Comparison of ENCODE assay signal across 4 cellular contexts in the genomic region with DNA sequence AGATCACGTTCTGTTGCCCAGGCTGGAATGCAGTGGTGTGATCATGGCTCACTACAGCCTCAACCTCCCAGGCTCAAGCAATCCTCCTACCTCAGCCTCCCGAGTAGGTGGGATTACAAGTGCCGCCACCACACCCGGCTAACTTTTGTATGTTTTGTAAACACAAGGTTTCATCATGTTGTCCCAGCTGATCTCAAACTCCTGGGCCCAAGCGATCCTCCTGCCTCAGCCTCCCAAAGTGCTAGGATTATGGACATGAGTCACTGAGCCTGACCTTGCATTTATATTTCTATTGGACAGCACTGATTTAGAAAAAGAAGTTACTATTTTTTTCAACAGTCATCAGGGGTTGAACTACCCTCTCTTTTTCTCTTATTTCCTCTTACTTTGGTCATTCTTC. TPM values are rescaled to one million over a fixed set of nuclear protein-coding genes. Genes with fewer than 3 reads are reported as not detected.
"Had no signal": no experiment of that assay in that cellular context is flagged by ENCODE, and none has a peak within 500 bp of the region (broad histone marks: within the 10 kb centered on the region; RNA-seq: fewer than 3 reads in every experiment).

No MANE protein-coding gene starts in this region.

RNA-seq across cellular contexts. Expression of gene FBN3, which starts 9.9 kb away (rescaled TPM):
- total RNA-seq: HT-29, HT1080, IMR-90 had no signal
- polyA plus RNA-seq: IgD-negative memory B cell, IMR-90 had no signal

RNA-seq across cellular contexts. Expression of gene CERS4, which starts 49.8 kb away (rescaled TPM):
- total RNA-seq: HT-29 had no signal
